ENCODE assay signal across 1 cellular context in genomic region chr13:98454389-98454881, GRCh38.
TF ChIP-seq lines count a peak whose summit lies in the region.

No MANE protein-coding gene starts in this region.

TF ChIP-seq in GM23338, 12 proteins besides CTCF, POLR2A, EP300 and RAD21 (continued from another document):
- TF ChIP-seq ZNF462 (CRISPR knock-in tag; IDR thresholded peaks at IDR 0.05), result no peak
- no peak for TF ChIP-seq STAT1 (IDR thresholded peaks at IDR 0.05; ENCODE audit: unreplicated experiment)
- TF ChIP-seq EZH2phosphoT487 (IDR thresholded peaks at IDR 0.05; ENCODE audit: unreplicated experiment), result no peak
- TF ChIP-seq POLR2AphosphoS5 (IDR thresholded peaks at IDR 0.05; ENCODE audit: low read depth), result no peak
